32 cellular contexts compared by ENCODE assay signal in genomic region chr6:16637635-16638034, GRCh38.
"Had no signal": no experiment of that assay in that cellular context is flagged by ENCODE, and none has a peak within 500 bp of the region (broad histone marks: within the 10 kb centered on the region; RNA-seq: fewer than 3 reads in every experiment).

No MANE protein-coding gene starts in this region.

- H3K9me3 ChIP-seq: esophagus squamous epithelium, left lung, lower lobe of right lung, mucosa of descending colon, neutrophil, ovary, prostate gland, sigmoid colon, stomach, tibial artery, upper lobe of right lung had no signal

- H3K27ac ChIP-seq: epithelial cell of prostate, esophagus squamous epithelium, left lung, lower lobe of right lung, neutrophil, ovary, prostate gland, sigmoid colon, stomach, tibial artery, upper lobe of right lung had no signal

- H3K4me1 ChIP-seq: prostate gland, upper lobe of right lung had no signal

- DNase-seq: activated CD4-positive, alpha-beta T cell treated with anti-CD3 and anti-CD28 coated beads for 1 hour; activated CD4-positive, alpha-beta T cell treated with anti-CD3 and anti-CD28 coated beads, Interleukin-2, amount 10 ng/mL, durations not matched to agents 7 days and 5 days; activated CD8-positive, alpha-beta T cell treated with anti-CD3 and anti-CD28 coated beads for 36 hours; activated naive CD4-positive, alpha-beta T cell; activated T-cell treated with anti-CD3 and anti-CD28 coated beads, Interleukin-2, amount 50 U/mL, for 48 hours; aorta; esophagus squamous epithelium; left lung; lower lobe of right lung; mesendoderm; mucosa of descending colon; ovary; retina; sigmoid colon; stimulated activated CD4-positive, alpha-beta T cell treated with anti-CD3 and anti-CD28 coated beads, Interleukin-1b, Interleukin-23, amount 100 ng/mL, for 48 hours; stimulated activated CD4-positive, alpha-beta T cell treated with anti-CD3 and anti-CD28 coated beads, Interleukin-4, amount 100 ng/mL, for 4 hours; stimulated activated CD8-positive, alpha-beta memory T cell treated with anti-CD3 and anti-CD28 coated beads, Interleukin-4, amount 100 ng/mL, for 48 hours; stomach; T-helper 2 cell; tibial artery; upper lobe of right lung had no signal

- H3K4me1 Mint-ChIP-seq: nephron had no signal

- H3K27ac Mint-ChIP-seq: activated CD4-positive, alpha-beta T cell treated with anti-CD3 and anti-CD28 coated beads, Interleukin-2, amount 10 ng/mL, durations not matched to agents 7 days and 5 days; activated CD8-positive, alpha-beta T cell treated with anti-CD3 and anti-CD28 coated beads for 36 hours; activated naive CD8-positive, alpha-beta T cell; dendritic cell treated with granulocyte-macrophage colony-stimulating factor and Interleukin-4, amounts not matched to agents 40 ng/mL and 50 ng/mL, for 4 days; nephron; stimulated activated memory B cell treated with anti-CD40 and anti-IgM and Interleukin-4, amounts not matched to agents 10 μg/mL and 1 μg/mL and 100 μg/mL, for 72 hours had no signal

- H3K9me3 Mint-ChIP-seq: activated CD8-positive, alpha-beta T cell treated with anti-CD3 and anti-CD28 coated beads for 36 hours; central memory CD8-positive, alpha-beta T cell; nephron had no signal

- ATAC-seq: activated CD8-positive, alpha-beta T cell treated with anti-CD3 and anti-CD28 coated beads for 36 hours; left lung; lower lobe of right lung; mucosa of descending colon; stimulated activated memory B cell treated with anti-CD40 and anti-IgM and Interleukin-4, amounts not matched to agents 10 μg/mL and 1 μg/mL and 100 μg/mL, for 72 hours; upper lobe of right lung had no signal

- H3K4me2 ChIP-seq: smooth muscle cell had no signal

- FAIRE-seq: frontal cortex, islet of Langerhans had no signal

- H3K27me3 ChIP-seq: esophagus squamous epithelium, left lung, neutrophil, ovary, sigmoid colon, stomach, tibial artery, upper lobe of right lung had no signal

- H3K27me3 Mint-ChIP-seq: activated CD4-positive, alpha-beta T cell treated with anti-CD3 and anti-CD28 coated beads, Interleukin-2, amount 10 ng/mL, durations not matched to agents 7 days and 5 days; activated CD8-positive, alpha-beta T cell treated with anti-CD3 and anti-CD28 coated beads for 36 hours; activated naive CD8-positive, alpha-beta T cell; central memory CD8-positive, alpha-beta T cell; dendritic cell treated with granulocyte-macrophage colony-stimulating factor and Interleukin-4, amounts not matched to agents 40 ng/mL and 50 ng/mL, for 4 days; stimulated activated memory B cell treated with anti-CD40 and anti-IgM and Interleukin-4, amounts not matched to agents 10 μg/mL and 1 μg/mL and 100 μg/mL, for 72 hours had no signal

- H3K36me3 ChIP-seq: ovary, prostate gland, upper lobe of right lung had no signal

- H3K4me3 Mint-ChIP-seq: activated CD4-positive, alpha-beta T cell treated with anti-CD3 and anti-CD28 coated beads, Interleukin-2, amount 10 ng/mL, durations not matched to agents 7 days and 5 days; activated CD8-positive, alpha-beta T cell treated with anti-CD3 and anti-CD28 coated beads for 36 hours; activated naive CD8-positive, alpha-beta T cell; central memory CD8-positive, alpha-beta T cell; dendritic cell treated with granulocyte-macrophage colony-stimulating factor and Interleukin-4, amounts not matched to agents 40 ng/mL and 50 ng/mL, for 4 days; nephron; stimulated activated memory B cell treated with anti-CD40 and anti-IgM and Interleukin-4, amounts not matched to agents 10 μg/mL and 1 μg/mL and 100 μg/mL, for 72 hours had no signal

- H3K4me3 ChIP-seq: esophagus squamous epithelium, left lung, lower lobe of right lung, mucosa of descending colon, ovary, prostate gland, sigmoid colon, smooth muscle cell, stomach, tibial artery, upper lobe of right lung had no signal
